Comparison of ENCODE assay signal across 8 cellular contexts in genomic region chr9:125889524-125890473, GRCh38.
DNase-seq lines count a peak whose midpoint lies in the region; ATAC-seq lines count a peak whose summit lies in the region.

No MANE protein-coding gene starts in this region.

- DNase-seq in NCI-H2081 (lab: John Stamatoyannopoulos, UW) = peak; percentile 70 to 87
- DNase-seq in NCI-H2081 treated with DMSO at 0.1 percent for 48 hours (lab: John Stamatoyannopoulos, UW) = no peak
- DNase-seq in M059J (ENCODE audit: low read depth) = peak; percentile 48
- DNase-seq in activated CD4-positive, alpha-beta T cell treated with anti-CD3 and anti-CD28 coated beads for 4 hours = peak; percentile 24 to 34
- DNase-seq in dedifferentiated amniotic fluid mesenchymal stem cell (ENCODE audit: extremely low spot score) = peak; percentile 50
- peak; percentile 72 for DNase-seq in left kidney (ENCODE audit: low read depth, low spot score)
- DNase-seq in stimulated activated CD4-positive, alpha-beta T cell treated with anti-CD3 and anti-CD28 coated beads, Interleukin-1b, Interleukin-23, amount 100 ng/mL, for 4 hours (ENCODE audit: low read depth in 2 of 2) = peak; percentile 15 to 39

- ATAC-seq in HG02981 (IDR thresholded peaks at IDR 0.05; ENCODE audit: unreplicated experiment) = no peak
